ENCODE assay signal across 8 cellular contexts in the genomic region with DNA sequence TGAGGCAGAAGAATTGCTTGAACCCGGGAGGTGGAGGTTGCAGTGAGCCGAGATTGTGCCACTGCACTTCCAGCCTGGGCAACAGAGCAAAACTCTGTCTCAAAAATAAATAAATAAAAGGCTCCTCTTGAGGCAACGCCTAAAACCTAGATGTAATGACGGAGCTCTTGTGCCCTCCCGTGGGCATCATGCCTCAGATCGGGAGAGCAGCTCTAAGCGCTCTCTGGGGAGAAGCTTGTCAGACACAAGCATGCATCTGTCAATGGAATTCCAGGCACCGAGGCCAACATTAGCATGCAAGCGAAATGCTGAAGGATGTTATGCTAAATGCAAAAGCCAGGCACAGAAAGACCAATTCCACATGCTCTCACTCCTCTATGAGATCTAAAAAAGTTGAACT. TPM values are rescaled to one million over a fixed set of nuclear protein-coding genes. Genes with fewer than 3 reads are reported as not detected.
A peak's percentile ranks its signal among the peaks of the same experiment; 100 is the strongest.
DNase-seq lines count a peak whose midpoint lies in the region; ATAC-seq and TF ChIP-seq lines count a peak whose summit lies in the region.

No MANE protein-coding gene starts in this region.

- H3K36me3 Mint-ChIP-seq in WTC11: peaks cover 3% of the 10 kb centered on the region
- H3K36me3 Mint-ChIP-seq in CD4-positive, alpha-beta memory T cell: peaks cover 0 to 7% of the 10 kb centered on the region in 2 donors

- POLR2A ChIA-PET in WTC11 (lab: Charles Lee): no interaction called here
- POLR2A ChIA-PET in CD4-positive, alpha-beta memory T cell (lab: Charles Lee; ENCODE audit: partially characterized antibody): no interaction called here

- no peak for TF ChIP-seq CTCF in WTC11 (IDR thresholded peaks at IDR 0.05)

- intact Hi-C loops in CD4-positive, alpha-beta memory T cell (cut with micrococcal nuclease): no loop called here

- H3K4me3 Mint-ChIP-seq in WTC11: no peak overlapping the region
- no peak overlapping the region for H3K4me3 Mint-ChIP-seq in CD4-positive, alpha-beta memory T cell

- H3K4me1 Mint-ChIP-seq in WTC11: no peaks in the 10 kb centered on the region
- H3K4me1 Mint-ChIP-seq in CD4-positive, alpha-beta memory T cell: no peaks in the 10 kb centered on the region

- no peak overlapping the region for H3K27ac ChIP-seq in CD4-positive, alpha-beta memory T cell (ENCODE audit: low read depth, low read length)

- CTCF ChIA-PET in WTC11 (lab: Charles Lee): interaction anchor here (0.6 to 4.7 kb wide), 13 partner anchors 13 to 143 kb away, joined by 3 to 69 read pairs (median 5); no protein-coding TSS in a partner anchor
- CTCF ChIA-PET in CD4-positive, alpha-beta memory T cell (lab: Charles Lee; ENCODE audit: partially characterized antibody): no interaction called here

- DNase-seq in Daoy (ENCODE audit: low read depth) (peak; percentile 82), NCI-H2107 treated with DMSO at 0.1 percent for 48 hours (lab: John Stamatoyannopoulos, UW; ENCODE audit: unreplicated experiment) (peak; percentile 92), WTC11 (ENCODE audit: low spot score) (peak; percentile 36), hippocampal formation (lab: John Stamatoyannopoulos, UW) (peak; percentile 51 to 74), activated T-cell treated with anti-CD3 and anti-CD28 coated beads for 4 hours (no peak)
- no peak for DNase-seq in CD4-positive, alpha-beta memory T cell

- H3K4me1 ChIP-seq in CD4-positive, alpha-beta memory T cell (ENCODE audit: insufficient read depth, low read length): no peaks in the 10 kb centered on the region

- no peaks in the 10 kb centered on the region for H3K27me3 ChIP-seq in CD4-positive, alpha-beta memory T cell (ENCODE audit: insufficient read depth, low read length)

- peaks cover 17% of the 10 kb centered on the region for H3K9me3 Mint-ChIP-seq in WTC11
- H3K9me3 Mint-ChIP-seq in CD4-positive, alpha-beta memory T cell: peaks cover 0 to 12% (median 8%) of the 10 kb centered on the region in 8 donors

- H3K27me3 Mint-ChIP-seq in WTC11 (ENCODE audit: low read depth): peaks cover 4% of the 10 kb centered on the region; the same call in 1 of the 2 replicates
- H3K27me3 Mint-ChIP-seq in CD4-positive, alpha-beta memory T cell: peaks cover 5 to 17% of the 10 kb centered on the region in 2 donors

- H3K9me3 ChIP-seq in CD4-positive, alpha-beta memory T cell (ENCODE audit: control insufficient read depth in 1 of 2, low read length in 2 of 2): no peaks in the 10 kb centered on the region

- H3K27ac Mint-ChIP-seq in WTC11: no peak overlapping the region
- no peak overlapping the region for H3K27ac Mint-ChIP-seq in CD4-positive, alpha-beta memory T cell

- H3K36me3 ChIP-seq in CD4-positive, alpha-beta memory T cell (ENCODE audit: insufficient read depth, low read length): no peaks in the 10 kb centered on the region

- no peak overlapping the region for H3K4me3 ChIP-seq in CD4-positive, alpha-beta memory T cell (ENCODE audit: low read length in 2 of 2)

- ATAC-seq in WTC11 (peak; percentile 55), HG03175 (IDR thresholded peaks at IDR 0.05; ENCODE audit: unreplicated experiment) (no peak), HG03139 (IDR thresholded peaks at IDR 0.05; ENCODE audit: unreplicated experiment) (no peak)

TF ChIP-seq in WTC11, 78 proteins besides CTCF, POLR2A, EP300 and RAD21:
- TF ChIP-seq FOXP1 (CRISPR knock-in tag; IDR thresholded peaks at IDR 0.05; ENCODE audit: borderline replicate concordance) (no peak), ZNF121 (CRISPR knock-in tag; IDR thresholded peaks at IDR 0.05) (no peak), NR1H2 (CRISPR knock-in tag; IDR thresholded peaks at IDR 0.05) (no peak), CBFB (CRISPR knock-in tag; IDR thresholded peaks at IDR 0.05; ENCODE audit: low read depth) (no peak), CREB1 (CRISPR knock-in tag; IDR thresholded peaks at IDR 0.05) (no peak)
- TF ChIP-seq, protein P1, sequence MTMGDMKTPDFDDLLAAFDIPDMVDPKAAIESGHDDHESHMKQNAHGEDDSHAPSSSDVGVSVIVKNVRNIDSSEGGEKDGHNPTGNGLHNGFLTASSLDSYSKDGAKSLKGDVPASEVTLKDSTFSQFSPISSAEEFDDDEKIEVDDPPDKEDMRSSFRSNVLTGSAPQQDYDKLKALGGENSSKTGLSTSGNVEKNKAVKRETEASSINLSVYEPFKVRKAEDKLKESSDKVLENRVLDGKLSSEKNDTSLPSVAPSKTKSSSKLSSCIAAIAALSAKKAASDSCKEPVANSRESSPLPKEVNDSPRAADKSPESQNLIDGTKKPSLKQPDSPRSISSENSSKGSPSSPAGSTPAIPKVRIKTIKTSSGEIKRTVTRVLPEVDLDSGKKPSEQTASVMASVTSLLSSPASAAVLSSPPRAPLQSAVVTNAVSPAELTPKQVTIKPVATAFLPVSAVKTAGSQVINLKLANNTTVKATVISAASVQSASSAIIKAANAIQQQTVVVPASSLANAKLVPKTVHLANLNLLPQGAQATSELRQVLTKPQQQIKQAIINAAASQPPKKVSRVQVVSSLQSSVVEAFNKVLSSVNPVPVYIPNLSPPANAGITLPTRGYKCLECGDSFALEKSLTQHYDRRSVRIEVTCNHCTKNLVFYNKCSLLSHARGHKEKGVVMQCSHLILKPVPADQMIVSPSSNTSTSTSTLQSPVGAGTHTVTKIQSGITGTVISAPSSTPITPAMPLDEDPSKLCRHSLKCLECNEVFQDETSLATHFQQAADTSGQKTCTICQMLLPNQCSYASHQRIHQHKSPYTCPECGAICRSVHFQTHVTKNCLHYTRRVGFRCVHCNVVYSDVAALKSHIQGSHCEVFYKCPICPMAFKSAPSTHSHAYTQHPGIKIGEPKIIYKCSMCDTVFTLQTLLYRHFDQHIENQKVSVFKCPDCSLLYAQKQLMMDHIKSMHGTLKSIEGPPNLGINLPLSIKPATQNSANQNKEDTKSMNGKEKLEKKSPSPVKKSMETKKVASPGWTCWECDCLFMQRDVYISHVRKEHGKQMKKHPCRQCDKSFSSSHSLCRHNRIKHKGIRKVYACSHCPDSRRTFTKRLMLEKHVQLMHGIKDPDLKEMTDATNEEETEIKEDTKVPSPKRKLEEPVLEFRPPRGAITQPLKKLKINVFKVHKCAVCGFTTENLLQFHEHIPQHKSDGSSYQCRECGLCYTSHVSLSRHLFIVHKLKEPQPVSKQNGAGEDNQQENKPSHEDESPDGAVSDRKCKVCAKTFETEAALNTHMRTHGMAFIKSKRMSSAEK (CRISPR knock-in tag; IDR thresholded peaks at IDR 0.05; ENCODE audit: borderline replicate concordance): no peak
- TF ChIP-seq, protein P2, sequence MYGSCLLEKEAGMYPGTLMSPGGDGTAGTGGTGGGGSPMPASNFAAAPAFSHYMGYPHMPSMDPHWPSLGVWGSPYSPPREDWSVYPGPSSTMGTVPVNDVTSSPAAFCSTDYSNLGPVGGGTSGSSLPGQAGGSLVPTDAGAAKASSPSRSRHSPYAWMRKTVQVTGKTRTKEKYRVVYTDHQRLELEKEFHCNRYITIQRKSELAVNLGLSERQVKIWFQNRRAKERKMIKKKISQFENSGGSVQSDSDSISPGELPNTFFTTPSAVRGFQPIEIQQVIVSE (CRISPR knock-in tag; IDR thresholded peaks at IDR 0.05; ENCODE audit: borderline replicate concordance): no peak
- TF ChIP-seq, protein P3, sequence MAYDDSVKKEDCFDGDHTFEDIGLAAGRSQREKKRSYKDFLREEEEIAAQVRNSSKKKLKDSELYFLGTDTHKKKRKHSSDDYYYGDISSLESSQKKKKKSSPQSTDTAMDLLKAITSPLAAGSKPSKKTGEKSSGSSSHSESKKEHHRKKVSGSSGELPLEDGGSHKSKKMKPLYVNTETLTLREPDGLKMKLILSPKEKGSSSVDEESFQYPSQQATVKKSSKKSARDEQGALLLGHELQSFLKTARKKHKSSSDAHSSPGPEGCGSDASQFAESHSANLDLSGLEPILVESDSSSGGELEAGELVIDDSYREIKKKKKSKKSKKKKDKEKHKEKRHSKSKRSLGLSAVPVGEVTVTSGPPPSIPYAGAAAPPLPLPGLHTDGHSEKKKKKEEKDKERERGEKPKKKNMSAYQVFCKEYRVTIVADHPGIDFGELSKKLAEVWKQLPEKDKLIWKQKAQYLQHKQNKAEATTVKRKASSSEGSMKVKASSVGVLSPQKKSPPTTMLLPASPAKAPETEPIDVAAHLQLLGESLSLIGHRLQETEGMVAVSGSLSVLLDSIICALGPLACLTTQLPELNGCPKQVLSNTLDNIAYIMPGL (CRISPR knock-in tag; IDR thresholded peaks at IDR 0.05): no peak

RNA-seq across cellular contexts. Expression of a gene that starts 45.6 kb away (rescaled TPM):
- 58.6 and 65.2 TPM in 2 replicates for total RNA-seq in Daoy (2014; rRNA removed; shearing (Covaris generic))
- 27.9 to 29.9 TPM (median 28.1 TPM) in 3 replicates for total RNA-seq in WTC11 (2021)
- total RNA-seq in CD4-positive, alpha-beta memory T cell: 10 to 100 TPM; 46.4 to 52.3 TPM
- polyA plus RNA-seq in CD4-positive, alpha-beta memory T cell: 10 to 100 TPM in 1 of 2 donors, 1 to 10 TPM in 1; 3.5 to 18.4 TPM

RNA-seq across cellular contexts. Expression of a gene that starts 55.5 kb away (rescaled TPM):
- 214 and 231 TPM in 2 replicates for total RNA-seq in Daoy (2014; rRNA removed; shearing (Covaris generic))
- total RNA-seq in WTC11 (2021): 102 to 112 TPM (median 110 TPM) in 3 replicates
- total RNA-seq in CD4-positive, alpha-beta memory T cell: 10 to 100 TPM; 84.3 to 85.0 TPM
- 100 to 1,000 TPM; 207 to 257 TPM for polyA plus RNA-seq in CD4-positive, alpha-beta memory T cell

Comparison
In these comparisons a context has a peak if more than half of its experiments do, and no peak if none do; other contexts are left out.
1. DNase-seq: peak in Daoy (single experiment), NCI-H2107 treated with DMSO at 0.1 percent for 48 hours (single experiment), WTC11 (single experiment) and hippocampal formation (2 of 2); none in CD4-positive, alpha-beta memory T cell (0 of 5) and activated T-cell treated with anti-CD3 and anti-CD28 coated beads for 4 hours (single experiment).